In the genomic region with DNA sequence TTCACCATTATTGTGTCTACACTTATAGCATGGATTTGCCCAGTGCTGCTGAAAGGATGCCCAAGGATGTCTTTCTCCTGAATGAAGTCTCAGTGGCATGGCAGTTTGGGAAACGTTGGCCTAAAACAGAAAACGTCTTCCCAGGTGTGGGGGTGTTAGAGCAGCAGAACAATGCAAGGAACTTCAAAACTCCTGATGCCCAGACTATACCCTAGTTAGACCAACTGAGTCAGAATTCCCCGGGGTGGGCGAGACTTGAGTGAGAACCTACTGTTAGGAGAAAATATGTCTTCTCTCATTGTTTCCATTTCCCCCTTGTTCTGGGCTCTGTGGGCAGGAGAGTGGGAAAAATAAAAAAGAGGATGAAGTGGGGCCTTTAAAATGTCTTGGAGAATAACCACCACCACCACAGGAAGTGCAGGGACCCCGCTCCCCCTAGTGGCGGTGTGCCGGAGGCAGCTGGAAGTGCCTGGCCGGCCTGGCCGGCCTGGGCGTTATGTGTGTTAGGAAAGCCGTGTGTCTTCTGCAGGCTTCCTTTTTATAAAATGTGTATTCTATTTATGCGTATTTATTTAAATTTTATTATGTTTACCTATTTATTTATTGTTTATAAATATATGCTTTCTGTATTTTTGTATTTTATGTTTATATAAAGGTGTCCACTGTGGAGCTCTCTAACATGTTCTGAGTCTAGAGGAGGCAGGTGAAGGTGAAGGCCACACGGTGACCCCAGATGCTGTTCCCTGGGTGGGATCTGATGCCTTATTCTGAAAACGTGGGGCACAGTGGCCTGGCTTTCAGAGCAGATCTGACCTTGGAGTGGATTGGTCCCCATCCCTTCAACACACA, we compare ENCODE assay signal across 8 cellular contexts.
DNase-seq lines count a peak whose midpoint lies in the region; ATAC-seq and TF ChIP-seq lines count a peak whose summit lies in the region.

No MANE protein-coding gene starts in this region.

- no peaks in the 10 kb centered on the region for H3K36me3 ChIP-seq in HUES64 (ENCODE audit: insufficient read depth, low read length)
- no peaks in the 10 kb centered on the region for H3K36me3 ChIP-seq in RWPE2 (ENCODE audit: low read depth)
- no peaks in the 10 kb centered on the region for H3K36me3 ChIP-seq in adrenal gland (replicated peaks in 1 of 2)

- intact Hi-C loops in adrenal gland (cut with DNase I), result loop anchor here (5.0 to 10.0 kb wide), 3 partner anchors 117 to 276 kb away; a partner anchor contains a TSS

- ATAC-seq in RWPE2 (ENCODE audit: low read depth) (no peak), GM18520 (IDR thresholded peaks at IDR 0.05; ENCODE audit: unreplicated experiment) (no peak)

- no peak overlapping the region for H3K9ac ChIP-seq in HUES64 (ENCODE audit: low read depth, low read length)

- 61% methylated on average over 6 of the region's 14 CpGs for WGBS in HUES64
- 51 to 58% (median 57%) methylated on average over 14 of the region's 14 CpGs for WGBS in adrenal gland, 4 donors

- H3K27me3 ChIP-seq in HUES64 (ENCODE audit: insufficient read depth, low read length) (no peaks in the 10 kb centered on the region), RWPE2 (ENCODE audit: insufficient read depth, poor library complexity, severe bottlenecking) (no peaks in the 10 kb centered on the region), adrenal gland (no peaks in the 10 kb centered on the region)

- H3K27ac ChIP-seq in HUES64 (ENCODE audit: low read depth, low read length) (peak overlapping the region; percentile 80; the same call in 1 of the 2 replicates), RWPE2 (ENCODE audit: poor library complexity, severe bottlenecking) (peak overlapping the region; percentile 97), adrenal gland (no peak overlapping the region)

- TF ChIP-seq CTCF in RWPE2 (IDR thresholded peaks at IDR 0.05; ENCODE audit: poor library complexity, severe bottlenecking), result peak; percentile 56
- TF ChIP-seq CTCF in adrenal gland (IDR thresholded peaks at IDR 0.05), result peak; percentile 57 to 86 (median 69)

- no peak for TF ChIP-seq POLR2A in adrenal gland (IDR thresholded peaks at IDR 0.05)

- no peak overlapping the region for H3K4me3 ChIP-seq in HUES64 (ENCODE audit: low read length)
- H3K4me3 ChIP-seq in RWPE2 (ENCODE audit: severe bottlenecking), result no peak overlapping the region
- H3K4me3 ChIP-seq in adrenal gland, result no peak overlapping the region

- H3K9me3 ChIP-seq in HUES64 (ENCODE audit: insufficient read depth, low read depth, low read length) (peaks cover 6% of the 10 kb centered on the region; the same call in 1 of the 2 replicates), RWPE2 (ENCODE audit: severe bottlenecking) (no peaks in the 10 kb centered on the region), adrenal gland (replicated peaks in 1 of 3) (no peaks in the 10 kb centered on the region)

- peak in 4 of 6 experiments; percentile 13 to 22 (median 19) for DNase-seq in stimulated activated naive CD4-positive, alpha-beta T cell (lab: John Stamatoyannopoulos, UW)
- DNase-seq in stimulated activated naive CD4-positive, alpha-beta T cell treated with Interleukin-2 at 50 U/mL for 16 hours (lab: John Stamatoyannopoulos, UW), result no peak
- DNase-seq in RWPE2 (ENCODE audit: low spot score), result no peak
- peak; percentile 46 to 84 (median 73) for DNase-seq in adrenal gland
- peak; percentile 79 for DNase-seq in iPS-NIHi7 (ENCODE audit: extremely low spot score)
- DNase-seq in stimulated activated CD4-positive, alpha-beta T cell treated with anti-CD3 and anti-CD28 coated beads, Interleukin-1b, Interleukin-23, amount 100 ng/mL, for 4 hours (ENCODE audit: low read depth in 2 of 2), result peak; percentile 18 to 36

- peaks cover 7% of the 10 kb centered on the region; the same call in 1 of the 2 replicates for H3K4me1 ChIP-seq in HUES64 (ENCODE audit: insufficient read depth, low read length)
- peaks cover 37% of the 10 kb centered on the region for H3K4me1 ChIP-seq in RWPE2 (ENCODE audit: insufficient read depth, poor library complexity, severe bottlenecking)
- no peaks in the 10 kb centered on the region for H3K4me1 ChIP-seq in adrenal gland (replicated peaks in 1 of 2)

Comparison
In these comparisons a context has a peak if more than half of its experiments do, and no peak if none do; other contexts are left out.
1. DNase-seq: peak in stimulated activated naive CD4-positive, alpha-beta T cell (4 of 6), adrenal gland (7 of 7), iPS-NIHi7 (single experiment) and stimulated activated CD4-positive, alpha-beta T cell treated with anti-CD3 and anti-CD28 coated beads, Interleukin-1b, Interleukin-23, amount 100 ng/mL, for 4 hours (2 of 2); none in stimulated activated naive CD4-positive, alpha-beta T cell treated with Interleukin-2 at 50 U/mL for 16 hours (single experiment) and RWPE2 (single experiment).
2. H3K27ac ChIP-seq: peak in HUES64 (single experiment) and RWPE2 (single experiment); none in adrenal gland (0 of 5).